ENCODE assay signal across 1 cellular context in genomic region chr3:111768571-111769100, GRCh38.
TF ChIP-seq lines count a peak whose summit lies in the region.

No MANE protein-coding gene starts in this region.

TF ChIP-seq in HCT116, 20 proteins besides CTCF, POLR2A, EP300 and RAD21 (continued from another document):
- no peak for TF ChIP-seq EZH2phosphoT487 (IDR thresholded peaks at IDR 0.05; ENCODE audit: borderline replicate concordance)
- no peak for TF ChIP-seq EZH2 (IDR thresholded peaks at IDR 0.05)
- peak; percentile 46; the same call in 1 of the 2 replicates for TF ChIP-seq CBX3 (IDR thresholded peaks at IDR 0.05; ENCODE audit: low read depth)
- no peak for TF ChIP-seq REST (IDR thresholded peaks at IDR 0.05; ENCODE audit: low read depth)
- TF ChIP-seq POLR2AphosphoS5 (IDR thresholded peaks at IDR 0.05; ENCODE audit: low read depth, low read length), result 0 out of 2 replicates have a peak, but pooled peaks have one; percentile 27
- peak; percentile 25; the same call in 1 of the 2 replicates for TF ChIP-seq MAX (IDR thresholded peaks at IDR 0.05)
- TF ChIP-seq SRF (IDR thresholded peaks at IDR 0.05; ENCODE audit: low read depth), result no peak
- no peak for TF ChIP-seq ZNF274 (IDR thresholded peaks at IDR 0.05; ENCODE audit: low read depth, low read length)
- TF ChIP-seq TCF7L2 (IDR thresholded peaks at IDR 0.05; ENCODE audit: borderline replicate concordance, extremely low read depth, insufficient read depth, insufficient read length), result no peak
- TF ChIP-seq ELF1 (IDR thresholded peaks at IDR 0.05; ENCODE audit: borderline replicate concordance, low read depth), result no peak
- no peak for TF ChIP-seq SIN3A (IDR thresholded peaks at IDR 0.05; ENCODE audit: low read depth)
TF ChIP-seq in HCT116: peak in this region for 6.
